ENCODE assay signal across 1 cellular context in the genomic region with DNA sequence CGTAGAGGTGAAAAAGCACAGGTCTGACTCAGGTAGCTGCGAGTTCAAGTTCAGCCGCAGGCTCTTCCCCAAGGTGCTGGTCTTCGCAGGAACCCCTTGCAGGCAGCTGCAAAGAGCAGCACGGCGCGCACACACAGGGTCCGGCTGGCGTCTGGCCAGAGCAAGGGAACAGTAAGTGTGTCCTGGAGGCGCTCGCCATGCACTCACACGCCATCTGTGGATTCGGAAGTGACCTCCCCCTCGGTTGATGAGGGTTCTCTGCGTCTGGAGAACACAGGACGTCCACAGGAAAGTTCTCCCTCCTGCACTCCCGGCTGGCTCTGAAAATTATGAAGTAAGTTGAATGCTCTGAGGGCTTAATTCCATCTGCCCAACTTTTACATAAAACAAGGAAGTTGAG.
TF ChIP-seq lines count a peak whose summit lies in the region.

No MANE protein-coding gene starts in this region.

TF ChIP-seq in IMR-90, 13 proteins besides CTCF, POLR2A, EP300 and RAD21 (continued from another document):
- TF ChIP-seq, protein P1, sequence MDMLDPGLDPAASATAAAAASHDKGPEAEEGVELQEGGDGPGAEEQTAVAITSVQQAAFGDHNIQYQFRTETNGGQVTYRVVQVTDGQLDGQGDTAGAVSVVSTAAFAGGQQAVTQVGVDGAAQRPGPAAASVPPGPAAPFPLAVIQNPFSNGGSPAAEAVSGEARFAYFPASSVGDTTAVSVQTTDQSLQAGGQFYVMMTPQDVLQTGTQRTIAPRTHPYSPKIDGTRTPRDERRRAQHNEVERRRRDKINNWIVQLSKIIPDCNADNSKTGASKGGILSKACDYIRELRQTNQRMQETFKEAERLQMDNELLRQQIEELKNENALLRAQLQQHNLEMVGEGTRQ (IDR thresholded peaks at IDR 0.05; ENCODE audit: low read depth, low read length): no peak
- TF ChIP-seq MXI1 (IDR thresholded peaks at IDR 0.05; ENCODE audit: borderline replicate concordance, low read depth, low read length) (no peak), FOS (IDR thresholded peaks at IDR 0.05; ENCODE audit: low read depth, low read length) (no peak), BHLHE40 (IDR thresholded peaks at IDR 0.05; ENCODE audit: low read depth, low read length) (no peak), RCOR1 (IDR thresholded peaks at IDR 0.05; ENCODE audit: insufficient replicate concordance, low read length) (no peak), MAZ (IDR thresholded peaks at IDR 0.05; ENCODE audit: borderline replicate concordance, low read depth, low read length) (no peak), SMC3 (IDR thresholded peaks at IDR 0.05; ENCODE audit: low read depth, low read length) (no peak), CHD1 (IDR thresholded peaks at IDR 0.05; ENCODE audit: low read depth, low read length) (no peak)
- TF ChIP-seq, protein P2, sequence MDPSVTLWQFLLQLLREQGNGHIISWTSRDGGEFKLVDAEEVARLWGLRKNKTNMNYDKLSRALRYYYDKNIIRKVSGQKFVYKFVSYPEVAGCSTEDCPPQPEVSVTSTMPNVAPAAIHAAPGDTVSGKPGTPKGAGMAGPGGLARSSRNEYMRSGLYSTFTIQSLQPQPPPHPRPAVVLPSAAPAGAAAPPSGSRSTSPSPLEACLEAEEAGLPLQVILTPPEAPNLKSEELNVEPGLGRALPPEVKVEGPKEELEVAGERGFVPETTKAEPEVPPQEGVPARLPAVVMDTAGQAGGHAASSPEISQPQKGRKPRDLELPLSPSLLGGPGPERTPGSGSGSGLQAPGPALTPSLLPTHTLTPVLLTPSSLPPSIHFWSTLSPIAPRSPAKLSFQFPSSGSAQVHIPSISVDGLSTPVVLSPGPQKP (IDR thresholded peaks at IDR 0.05; ENCODE audit: borderline replicate concordance, low read depth, low read length): no peak
